In genomic region chr11:75565221-75565814, GRCh38 we compare ENCODE assay signal across 1 cellular context.
TF ChIP-seq lines count a peak whose summit lies in the region.

No MANE protein-coding gene starts in this region.

TF ChIP-seq in K562, 482 proteins besides CTCF, POLR2A, EP300 and RAD21:
- TF ChIP-seq ZNF57 (CRISPR knock-in tag; IDR thresholded peaks at IDR 0.05) (no peak), JUND (IDR thresholded peaks at IDR 0.05; ENCODE audit: borderline replicate concordance, low read depth, low read length) (peak; percentile 24; the same call in 1 of the 2 replicates), JUND (tag; IDR thresholded peaks at IDR 0.05; ENCODE audit: borderline replicate concordance, low read depth, low read length) (no peak), ATF3 (IDR thresholded peaks at IDR 0.05) (peak; percentile 58), ATF3 (CRISPR knock-in tag; conservative IDR thresholded peaks at IDR 0.05) (no peak), POLR2G (IDR thresholded peaks at IDR 0.05; ENCODE audit: low read depth, low read length) (0 out of 2 replicates have a peak, but pooled peaks have one; percentile 29), ETS2 (tag; IDR thresholded peaks at IDR 0.05; ENCODE audit: borderline replicate concordance, poor library complexity, severe bottlenecking) (no peak)
